30 cellular contexts compared by ENCODE assay signal in genomic region chr16:31050280-31051030, GRCh38. TPM values are rescaled to one million over a fixed set of nuclear protein-coding genes. Genes with fewer than 3 reads are reported as not detected.
A peak's percentile ranks its signal among the peaks of the same experiment; 100 is the strongest.
DNase-seq lines count a peak whose midpoint lies in the region; ATAC-seq, FAIRE-seq and TF ChIP-seq lines count a peak whose summit lies in the region.
"Had no signal": no experiment of that assay in that cellular context is flagged by ENCODE, and none has a peak within 500 bp of the region (broad histone marks: within the 10 kb centered on the region; RNA-seq: fewer than 3 reads in every experiment).

No MANE protein-coding gene starts in this region.

- TF ChIP-seq POLR2A in K562 (conservative IDR thresholded peaks at IDR 0.05) = no peak

- H3K4me1 Mint-ChIP-seq in activated CD4-positive, alpha-beta T cell treated with anti-CD3 and anti-CD28 coated beads, Interleukin-2, amount 10 ng/mL, durations not matched to agents 24 days and 14 days = peaks cover 7% of the 10 kb centered on the region
- H3K4me1 Mint-ChIP-seq: mesothelial cell of epicardium had no signal

- H4K20me1 ChIP-seq in K562 (replicated peaks; ENCODE audit: control insufficient read depth, insufficient read depth, low read length) = no peaks in the 10 kb centered on the region

- H3K27me3 ChIP-seq in MG63 (no peaks in the 10 kb centered on the region), K562 (ENCODE audit: control insufficient read depth in 2 of 2, insufficient read depth in 2 of 2, low read length in 2 of 2) (peaks cover 3 to 8% of the 10 kb centered on the region in 2 experiments; a peak in 3 of 5 replicates)
- H3K27me3 ChIP-seq: body of pancreas, foreskin keratinocyte had no signal

- no peaks in the 10 kb centered on the region for H3K36me3 Mint-ChIP-seq in activated CD4-positive, alpha-beta T cell treated with anti-CD3 and anti-CD28 coated beads, Interleukin-2, amount 10 ng/mL, durations not matched to agents 24 days and 14 days (ENCODE audit: low read depth)
- H3K36me3 Mint-ChIP-seq: activated CD4-positive, alpha-beta memory T cell treated with anti-CD3 and anti-CD28 coated beads for 36 hours; mesothelial cell of epicardium had no signal

- DNase-seq in DMS 273 (lab: John Stamatoyannopoulos, UW; ENCODE audit: unreplicated experiment) = peak; percentile 68
- no peak for DNase-seq in DMS 273 treated with DMSO at 0.1 percent for 48 hours (lab: John Stamatoyannopoulos, UW)
- DNase-seq in MG63 = peak; percentile 83
- no peak for DNase-seq in K562 (ENCODE audit: extremely low read depth in 1 of 4, low spot score in 3 of 4)
- peak; percentile 73 for DNase-seq in myocyte (ENCODE audit: low read depth)
- DNase-seq in T-helper 1 cell = no peak
- no peak for DNase-seq in activated CD4-positive, alpha-beta T cell treated with anti-CD3 and anti-CD28 coated beads, Interleukin-2, amount 10 ng/mL, durations not matched to agents 24 days and 14 days
- DNase-seq: activated CD4-positive, alpha-beta memory T cell treated with anti-CD3 and anti-CD28 coated beads for 36 hours; activated CD4-positive, CD25-positive, alpha-beta regulatory T cell treated with anti-CD3 and anti-CD28 coated beads, Interleukin-2, amount 50 U/mL, for 72 hours; activated naive CD4-positive, alpha-beta T cell treated with anti-CD3 and anti-CD28 coated beads for 36 hours; body of pancreas; effector memory CD8-positive, alpha-beta T cell; foreskin keratinocyte; GM23248; head of caudate nucleus; naive B cell; NCI-H1105 treated with DMSO at 0.1 percent for 48 hours; NCI-H2029 treated with DMSO at 0.1 percent for 48 hours; PC-9; Right ventricle myocardium superior; stimulated activated CD4-positive, alpha-beta T cell treated with anti-CD3 and anti-CD28 coated beads, Interleukin-15, amount 100 ng/mL, for 24 hours; stimulated activated CD4-positive, alpha-beta T cell treated with anti-CD3 and anti-CD28 coated beads, Interleukin-4, amount 100 ng/mL, for 4 hours; trophoblast cell had no signal

- no peak overlapping the region for H3K4me2 ChIP-seq in K562 (ENCODE audit: insufficient read depth, low read length)
- H3K4me2 ChIP-seq: PC-9 had no signal

- H3K4me3 ChIP-seq in MG63 (no peak overlapping the region), K562 (no peak overlapping the region)
- H3K4me3 ChIP-seq: body of pancreas, GM23248, PC-9 had no signal

- 18% methylated on average over 10 of the region's 10 CpGs for WGBS in K562 (ENCODE audit: insufficient coverage, low coverage, missing lambda C conversion rate)

- ATAC-seq in K562 (no peak; the same call in 2 of the 3 replicates), HG03439 (IDR thresholded peaks at IDR 0.05; ENCODE audit: unreplicated experiment) (no peak)
- ATAC-seq: body of pancreas; effector memory CD8-positive, alpha-beta T cell; foreskin keratinocyte had no signal

- H3K79me2 ChIP-seq in K562 (ENCODE audit: control insufficient read depth, insufficient read depth, low read length) = no peaks in the 10 kb centered on the region

- H3K36me3 ChIP-seq in MG63 = no peaks in the 10 kb centered on the region
- no peaks in the 10 kb centered on the region for H3K36me3 ChIP-seq in K562 (ENCODE audit: control insufficient read depth, insufficient read depth, low read length)

- intact Hi-C loops in K562 (cut with micrococcal nuclease) = no loop called here
- intact Hi-C loops in activated CD4-positive, alpha-beta T cell treated with anti-CD3 and anti-CD28 coated beads, Interleukin-2, amount 10 ng/mL, durations not matched to agents 24 days and 14 days (cut with micrococcal nuclease) = no loop called here

- TF ChIP-seq RAD21 in K562 (CRISPR knock-in tag; conservative IDR thresholded peaks at IDR 0.05 in 1 of 2, IDR thresholded peaks at IDR 0.05 in 1 of 2) = no peak

- H2AFZ ChIP-seq in K562 (ENCODE audit: low read depth, low read length) = no peak overlapping the region
- H2AFZ ChIP-seq: GM23248, PC-9 had no signal

- FAIRE-seq in K562 (lab: Jason Lieb, UNC) = no peak

- POLR2A ChIA-PET in K562 (lab: Yijun Ruan, JAX) = interaction anchor here (0.9 to 1.7 kb wide), 4 partner anchors 10 to 34 kb away, joined by 3 to 10 read pairs (median 4); no protein-coding TSS in a partner anchor

- H3K9me3 ChIP-seq in MG63 (no peaks in the 10 kb centered on the region), K562 (replicated peaks; ENCODE audit: control insufficient read depth, insufficient read depth, low read depth, low read length) (no peaks in the 10 kb centered on the region)
- H3K9me3 ChIP-seq: body of pancreas had no signal

- no peak overlapping the region for H3K27ac ChIP-seq in K562 (ENCODE audit: extremely low read depth, low read depth, low read length)
- H3K27ac ChIP-seq: 22Rv1, body of pancreas, C4-2B, foreskin keratinocyte, PC-9 had no signal

- H3K9ac ChIP-seq in K562 (ENCODE audit: insufficient read depth in 1 of 2, low read depth in 2 of 2, low read length in 2 of 2) = peak overlapping the region in 1 of 2 experiments; percentile 35; a peak in 1 of 4 replicates
- H3K9ac ChIP-seq: GM23248 had no signal

- peaks cover 0 to 3% of the 10 kb centered on the region in 2 experiments; a peak in 2 of 5 replicates for H3K4me1 ChIP-seq in K562 (replicated peaks in 1 of 2; ENCODE audit: control insufficient read depth in 2 of 2, insufficient read depth in 2 of 2, low read length in 2 of 2)
- H3K4me1 ChIP-seq: body of pancreas had no signal

- in situ Hi-C loops in K562 (cut with MboI) = no loop called here

- H3K9me3 Mint-ChIP-seq in activated CD4-positive, alpha-beta T cell treated with anti-CD3 and anti-CD28 coated beads, Interleukin-2, amount 10 ng/mL, durations not matched to agents 24 days and 14 days = no peaks in the 10 kb centered on the region
- H3K9me3 Mint-ChIP-seq: activated CD4-positive, alpha-beta memory T cell treated with anti-CD3 and anti-CD28 coated beads for 36 hours; activated naive CD4-positive, alpha-beta T cell treated with anti-CD3 and anti-CD28 coated beads for 36 hours; activated T-helper 1 cell treated with anti-CD3 and anti-CD28 coated beads, Interleukin-12 subunit alpha, Interleukin-12 subunit beta, Interleukin-2, Interleukin-4 antibody, amounts not matched to agents 30 ng/mL and 10 ng/mL and 1 ng/mL, durations not matched to agents 14 hours and 24 hours and 36 hours; central memory CD8-positive, alpha-beta T cell; effector memory CD8-positive, alpha-beta T cell; naive B cell had no signal

- no peak overlapping the region for H3K27ac Mint-ChIP-seq in activated CD4-positive, alpha-beta T cell treated with anti-CD3 and anti-CD28 coated beads, Interleukin-2, amount 10 ng/mL, durations not matched to agents 24 days and 14 days
- H3K27ac Mint-ChIP-seq: activated CD4-positive, alpha-beta memory T cell treated with anti-CD3 and anti-CD28 coated beads for 36 hours; activated naive CD4-positive, alpha-beta T cell treated with anti-CD3 and anti-CD28 coated beads for 36 hours; activated T-helper 1 cell treated with anti-CD3 and anti-CD28 coated beads, Interleukin-12 subunit alpha, Interleukin-12 subunit beta, Interleukin-2, Interleukin-4 antibody, amounts not matched to agents 30 ng/mL and 10 ng/mL and 1 ng/mL, durations not matched to agents 14 hours and 24 hours and 36 hours; mesothelial cell of epicardium; naive B cell had no signal

- TF ChIP-seq CTCF in K562 (IDR thresholded peaks at IDR 0.05 in 2 of 3, conservative IDR thresholded peaks at IDR 0.05 in 1 of 3; ENCODE audit: insufficient read depth in 2 of 3, low read depth in 1 of 3, low read length in 3 of 3) = no peak

- H3K4me3 Mint-ChIP-seq in activated CD4-positive, alpha-beta T cell treated with anti-CD3 and anti-CD28 coated beads, Interleukin-2, amount 10 ng/mL, durations not matched to agents 24 days and 14 days = no peak overlapping the region
- H3K4me3 Mint-ChIP-seq: activated CD4-positive, alpha-beta memory T cell treated with anti-CD3 and anti-CD28 coated beads for 36 hours; activated naive CD4-positive, alpha-beta T cell treated with anti-CD3 and anti-CD28 coated beads for 36 hours; activated T-helper 1 cell treated with anti-CD3 and anti-CD28 coated beads, Interleukin-12 subunit alpha, Interleukin-12 subunit beta, Interleukin-2, Interleukin-4 antibody, amounts not matched to agents 30 ng/mL and 10 ng/mL and 1 ng/mL, durations not matched to agents 14 hours and 24 hours and 36 hours; central memory CD8-positive, alpha-beta T cell; effector memory CD8-positive, alpha-beta T cell; mesothelial cell of epicardium; naive B cell had no signal

- CTCF ChIA-PET in K562 (lab: Yijun Ruan, JAX; ENCODE audit: low intra/inter-chr PET ratio) = no interaction called here

- H3K9me1 ChIP-seq in K562 (ENCODE audit: control insufficient read depth, insufficient read depth, low read length) = no peaks in the 10 kb centered on the region

- no peak for TF ChIP-seq EP300 in K562 (IDR thresholded peaks at IDR 0.05; ENCODE audit: low read length)

- BruUV-seq in K562 (replicated peaks; lab: Mats Ljungman, UMichigan) = no TSS peak

- no peaks in the 10 kb centered on the region for H3K27me3 Mint-ChIP-seq in activated CD4-positive, alpha-beta T cell treated with anti-CD3 and anti-CD28 coated beads, Interleukin-2, amount 10 ng/mL, durations not matched to agents 24 days and 14 days
- H3K27me3 Mint-ChIP-seq: activated CD4-positive, alpha-beta memory T cell treated with anti-CD3 and anti-CD28 coated beads for 36 hours; central memory CD8-positive, alpha-beta T cell; effector memory CD8-positive, alpha-beta T cell; naive B cell had no signal

RNA-seq across cellular contexts. Expression of gene STX4, which starts 17.1 kb away (rescaled TPM):
- 31.6 and 47.1 TPM in 2 replicates for total RNA-seq in MG63 (2014; rRNA removed; shearing (Covaris generic); ENCODE audit: low replicate concordance)
- total RNA-seq in K562 (2011; cell fraction: chromatin; rRNA removed; ENCODE audit: low replicate concordance) = 37.7 and 76.5 TPM in 2 replicates
- total RNA-seq in K562 (2011; cell fraction: nucleolus; rRNA removed) = 42.2 and 47.4 TPM in 2 replicates
- total RNA-seq in K562 (2011; cell fraction: nucleoplasm; rRNA removed) = 37.8 and 42.9 TPM in 2 replicates
- total RNA-seq in K562 (2014; rRNA removed) (20.7 and 22.5 TPM in 2 replicates), K562 (2014; rRNA removed; fragmentation: Illumina TruSeq; extraction: Trizol) (11.6 and 13.0 TPM in 2 replicates), K562 (2015; rRNA removed; fragmentation: Illumina TruSeq; extraction: Trizol) (20.3 and 21.5 TPM in 2 replicates), K562 (2021) (32.1 and 45.8 TPM in 2 replicates), myocyte (47.3 and 51.0 TPM in 2 replicates)
- polyA plus RNA-seq in K562 (2011; rRNA removed) (26.9 and 29.6 TPM in 2 replicates), K562 (2014; fragmentation: Illumina TruSeq; extraction: Trizol) (30.6 and 36.8 TPM in 2 replicates), K562 (2014; fragmentation: Nextera tagmentation; extraction: Ambion mirVana) (1 to 10 TPM; 3.2 to 7.4 TPM), K562 (2014; rRNA removed) (42.6 and 48.0 TPM in 2 replicates)
- 27.4 and 36.6 TPM in 2 replicates for polyA plus RNA-seq in K562 (2011; cell fraction: cytosol; rRNA removed)
- 78.8 and 87.4 TPM in 2 replicates for polyA plus RNA-seq in K562 (2011; cell fraction: nucleus; rRNA removed)
- 50.6 and 58.7 TPM in 2 replicates for polyA plus RNA-seq in K562 (2012)
- 18.1 and 24.6 TPM in 2 replicates for polyA minus RNA-seq in K562 (2011; rRNA and poly(A)+ RNA removed)
- 15.8 and 19.9 TPM in 2 replicates for polyA minus RNA-seq in K562 (2011; cell fraction: cytosol; rRNA and poly(A)+ RNA removed)
- polyA minus RNA-seq in K562 (2011; cell fraction: nucleus; rRNA and poly(A)+ RNA removed) = 11.7 and 19.1 TPM in 2 replicates
- 102 TPM for polyA plus RNA-seq in myocyte (2012)
- total RNA-seq in activated CD4-positive, alpha-beta T cell treated with anti-CD3 and anti-CD28 coated beads, Interleukin-2, amount 10 ng/mL, durations not matched to agents 24 days and 14 days = 49.1 and 54.8 TPM in 2 replicates

RNA-seq across cellular contexts. Expression of gene ZNF668, which starts 23.6 kb away (rescaled TPM):
- total RNA-seq in MG63 (2014; rRNA removed; shearing (Covaris generic); ENCODE audit: low replicate concordance) = 34.1 and 47.4 TPM in 2 replicates
- 5.0 and 15.9 TPM in 2 replicates for total RNA-seq in K562 (2011; cell fraction: chromatin; rRNA removed; ENCODE audit: low replicate concordance)
- total RNA-seq in K562 (2011; cell fraction: nucleolus; rRNA removed) = 15.7 and 17.7 TPM in 2 replicates
- total RNA-seq in K562 (2011; cell fraction: nucleoplasm; rRNA removed) = 7.7 and 10.0 TPM in 2 replicates
- total RNA-seq in K562 (2014; rRNA removed) (8.1 and 11.4 TPM in 2 replicates), K562 (2014; rRNA removed; fragmentation: Illumina TruSeq; extraction: Trizol) (0.83 and 1.6 TPM in 2 replicates), K562 (2015; rRNA removed; fragmentation: Illumina TruSeq; extraction: Trizol) (4.4 and 5.2 TPM in 2 replicates), K562 (2021) (13.5 and 15.3 TPM in 2 replicates), myocyte (45.4 and 65.3 TPM in 2 replicates)
- polyA plus RNA-seq in K562 (2011; rRNA removed) (3.0 and 4.7 TPM in 2 replicates), K562 (2014; fragmentation: Illumina TruSeq; extraction: Trizol) (3.1 and 3.3 TPM in 2 replicates), K562 (2014; fragmentation: Nextera tagmentation; extraction: Ambion mirVana) (under 1 TPM in 1 of 2 experiments, not detected in 1; 0.04 TPM), K562 (2014; rRNA removed) (7.9 and 10.1 TPM in 2 replicates)
- 5.7 and 17.3 TPM in 2 replicates for polyA plus RNA-seq in K562 (2011; cell fraction: cytosol; rRNA removed)
- polyA plus RNA-seq in K562 (2011; cell fraction: nucleus; rRNA removed) = 5.7 and 10.3 TPM in 2 replicates
- 6.9 and 8.6 TPM in 2 replicates for polyA plus RNA-seq in K562 (2012)
- polyA minus RNA-seq in K562 (2011; rRNA and poly(A)+ RNA removed) = 2.5 and 3.0 TPM in 2 replicates
- polyA minus RNA-seq in K562 (2011; cell fraction: cytosol; rRNA and poly(A)+ RNA removed) = 6.7 and 10.6 TPM in 2 replicates
- 4.4 and 4.7 TPM in 2 replicates for polyA minus RNA-seq in K562 (2011; cell fraction: nucleus; rRNA and poly(A)+ RNA removed)
- polyA plus RNA-seq in myocyte (2012) = 56.4 TPM
- total RNA-seq in activated CD4-positive, alpha-beta T cell treated with anti-CD3 and anti-CD28 coated beads, Interleukin-2, amount 10 ng/mL, durations not matched to agents 24 days and 14 days = 15.6 and 15.9 TPM in 2 replicates

RNA-seq across cellular contexts. Expression of gene ZNF646, which starts 23.8 kb away (rescaled TPM):
- total RNA-seq in MG63 (2014; rRNA removed; shearing (Covaris generic); ENCODE audit: low replicate concordance) = 11.4 and 11.5 TPM in 2 replicates
- 12.6 and 34.4 TPM in 2 replicates for total RNA-seq in K562 (2011; cell fraction: chromatin; rRNA removed; ENCODE audit: low replicate concordance)
- total RNA-seq in K562 (2011; cell fraction: nucleolus; rRNA removed) = 23.8 and 35.7 TPM in 2 replicates
- 21.6 and 22.9 TPM in 2 replicates for total RNA-seq in K562 (2011; cell fraction: nucleoplasm; rRNA removed)
- 17.3 and 20.7 TPM in 2 replicates for total RNA-seq in K562 (2014; rRNA removed)
- total RNA-seq in K562 (2014; rRNA removed; fragmentation: Illumina TruSeq; extraction: Trizol) = 3.8 and 4.3 TPM in 2 replicates
- 10.6 and 10.7 TPM in 2 replicates for total RNA-seq in K562 (2015; rRNA removed; fragmentation: Illumina TruSeq; extraction: Trizol)
- total RNA-seq in K562 (2021) = 16.1 and 20.6 TPM in 2 replicates
- 3.4 and 4.8 TPM in 2 replicates for polyA plus RNA-seq in K562 (2011; rRNA removed)
- polyA plus RNA-seq in K562 (2011; cell fraction: cytosol; rRNA removed) = 4.3 and 7.8 TPM in 2 replicates
- polyA plus RNA-seq in K562 (2011; cell fraction: nucleus; rRNA removed) = 11.0 and 21.5 TPM in 2 replicates
- polyA plus RNA-seq in K562 (2012) = 8.4 and 10.0 TPM in 2 replicates
- polyA plus RNA-seq in K562 (2014; fragmentation: Illumina TruSeq; extraction: Trizol) = 8.0 and 11.1 TPM in 2 replicates
- under 1 TPM; 0.08 to 0.10 TPM for polyA plus RNA-seq in K562 (2014; fragmentation: Nextera tagmentation; extraction: Ambion mirVana)
- polyA plus RNA-seq in K562 (2014; rRNA removed) = 9.9 and 10.4 TPM in 2 replicates
- 5.2 and 7.5 TPM in 2 replicates for polyA minus RNA-seq in K562 (2011; rRNA and poly(A)+ RNA removed)
- polyA minus RNA-seq in K562 (2011; cell fraction: cytosol; rRNA and poly(A)+ RNA removed) = 8.0 and 10.5 TPM in 2 replicates
- polyA minus RNA-seq in K562 (2011; cell fraction: nucleus; rRNA and poly(A)+ RNA removed) = 24.8 and 25.0 TPM in 2 replicates
- 17.6 and 29.6 TPM in 2 replicates for total RNA-seq in myocyte
- polyA plus RNA-seq in myocyte (2012) = 13.2 TPM
- total RNA-seq in activated CD4-positive, alpha-beta T cell treated with anti-CD3 and anti-CD28 coated beads, Interleukin-2, amount 10 ng/mL, durations not matched to agents 24 days and 14 days = 21.1 and 23.3 TPM in 2 replicates

RNA-seq across cellular contexts. Expression of gene PRSS53, which starts 38.3 kb away (rescaled TPM):
- total RNA-seq in MG63 (2014; rRNA removed; shearing (Covaris generic); ENCODE audit: low replicate concordance) = 1.7 and 1.9 TPM in 2 replicates
- 11.2 and 29.6 TPM in 2 replicates for total RNA-seq in K562 (2011; cell fraction: chromatin; rRNA removed; ENCODE audit: low replicate concordance)
- total RNA-seq in K562 (2011; cell fraction: nucleolus; rRNA removed) = 16.2 and 17.5 TPM in 2 replicates
- 15.5 and 16.0 TPM in 2 replicates for total RNA-seq in K562 (2011; cell fraction: nucleoplasm; rRNA removed)
- 0.78 and 1.1 TPM in 2 replicates for total RNA-seq in K562 (2014; rRNA removed)
- total RNA-seq in K562 (2014; rRNA removed; fragmentation: Illumina TruSeq; extraction: Trizol) = 0.16 and 0.40 TPM in 2 replicates
- total RNA-seq in K562 (2015; rRNA removed; fragmentation: Illumina TruSeq; extraction: Trizol) = 0.43 and 0.57 TPM in 2 replicates
- total RNA-seq in K562 (2021) = 0.85 and 1.3 TPM in 2 replicates
- 0.78 and 1.9 TPM in 2 replicates for polyA plus RNA-seq in K562 (2011; rRNA removed)
- 0.51 and 1.0 TPM in 2 replicates for polyA plus RNA-seq in K562 (2011; cell fraction: cytosol; rRNA removed)
- 23.4 and 25.9 TPM in 2 replicates for polyA plus RNA-seq in K562 (2011; cell fraction: nucleus; rRNA removed)
- 1.2 and 4.1 TPM in 2 replicates for polyA plus RNA-seq in K562 (2012)
- polyA plus RNA-seq in K562 (2014; fragmentation: Illumina TruSeq; extraction: Trizol) = 0.45 and 0.69 TPM in 2 replicates
- not detected for polyA plus RNA-seq in K562 (2014; fragmentation: Nextera tagmentation; extraction: Ambion mirVana)
- polyA plus RNA-seq in K562 (2014; rRNA removed) = 1.7 and 1.9 TPM in 2 replicates
- 0.63 and 0.78 TPM in 2 replicates for polyA minus RNA-seq in K562 (2011; rRNA and poly(A)+ RNA removed)
- polyA minus RNA-seq in K562 (2011; cell fraction: cytosol; rRNA and poly(A)+ RNA removed) = 0.27 and 0.29 TPM in 2 replicates
- 4.4 and 6.1 TPM in 2 replicates for polyA minus RNA-seq in K562 (2011; cell fraction: nucleus; rRNA and poly(A)+ RNA removed)
- total RNA-seq in myocyte = 3.9 and 4.1 TPM in 2 replicates
- 1.7 TPM for polyA plus RNA-seq in myocyte (2012)
- 4.3 and 4.8 TPM in 2 replicates for total RNA-seq in activated CD4-positive, alpha-beta T cell treated with anti-CD3 and anti-CD28 coated beads, Interleukin-2, amount 10 ng/mL, durations not matched to agents 24 days and 14 days

RNA-seq across cellular contexts. Expression of gene STX1B, which starts 40.0 kb away (rescaled TPM):
- total RNA-seq in MG63 (2014; rRNA removed; shearing (Covaris generic); ENCODE audit: low replicate concordance) = not detected in 2 replicates
- total RNA-seq in K562 (2011; cell fraction: chromatin; rRNA removed; ENCODE audit: low replicate concordance) = 15.5 and 33.2 TPM in 2 replicates
- total RNA-seq in K562 (2011; cell fraction: nucleolus; rRNA removed) = 14.7 and 18.7 TPM in 2 replicates
- 20.5 and 24.8 TPM in 2 replicates for total RNA-seq in K562 (2011; cell fraction: nucleoplasm; rRNA removed)
- total RNA-seq in K562 (2014; rRNA removed) (0.78 and 0.86 TPM in 2 replicates), K562 (2014; rRNA removed; fragmentation: Illumina TruSeq; extraction: Trizol) (0.73 and 0.80 TPM in 2 replicates), K562 (2015; rRNA removed; fragmentation: Illumina TruSeq; extraction: Trizol) (0.79 and 1.1 TPM in 2 replicates), K562 (2021) (1.5 and 2.5 TPM in 2 replicates), myocyte (0.86 and 1.3 TPM in 2 replicates)
- polyA plus RNA-seq in K562 (2011; rRNA removed) (1.2 and 3.0 TPM in 2 replicates), K562 (2014; fragmentation: Illumina TruSeq; extraction: Trizol) (0.80 and 1.6 TPM in 2 replicates), K562 (2014; fragmentation: Nextera tagmentation; extraction: Ambion mirVana) (under 1 TPM; 0.07 to 0.08 TPM), K562 (2014; rRNA removed) (1.2 and 2.1 TPM in 2 replicates)
- 1.3 and 2.3 TPM in 2 replicates for polyA plus RNA-seq in K562 (2011; cell fraction: cytosol; rRNA removed)
- polyA plus RNA-seq in K562 (2011; cell fraction: nucleus; rRNA removed) = 13.0 and 14.6 TPM in 2 replicates
- 1.4 and 2.7 TPM in 2 replicates for polyA plus RNA-seq in K562 (2012)
- 3.0 and 6.1 TPM in 2 replicates for polyA minus RNA-seq in K562 (2011; rRNA and poly(A)+ RNA removed)
- polyA minus RNA-seq in K562 (2011; cell fraction: cytosol; rRNA and poly(A)+ RNA removed) = 2.7 and 3.6 TPM in 2 replicates
- 5.5 and 8.1 TPM in 2 replicates for polyA minus RNA-seq in K562 (2011; cell fraction: nucleus; rRNA and poly(A)+ RNA removed)
- 3.9 TPM for polyA plus RNA-seq in myocyte (2012)
- total RNA-seq in activated CD4-positive, alpha-beta T cell treated with anti-CD3 and anti-CD28 coated beads, Interleukin-2, amount 10 ng/mL, durations not matched to agents 24 days and 14 days = 0.75 and 0.78 TPM in 2 replicates
- total RNA-seq: HT-29 had no signal

Comparison
In these comparisons a context has a peak if more than half of its experiments do, and no peak if none do; other contexts are left out.
1. DNase-seq: peak in DMS 273 (single experiment), MG63 (single experiment) and myocyte (single experiment); none in DMS 273 treated with DMSO at 0.1 percent for 48 hours (single experiment), K562 (0 of 4), T-helper 1 cell (0 of 5) and activated CD4-positive, alpha-beta T cell treated with anti-CD3 and anti-CD28 coated beads, Interleukin-2, amount 10 ng/mL, durations not matched to agents 24 days and 14 days (single experiment).